In the genomic region with DNA sequence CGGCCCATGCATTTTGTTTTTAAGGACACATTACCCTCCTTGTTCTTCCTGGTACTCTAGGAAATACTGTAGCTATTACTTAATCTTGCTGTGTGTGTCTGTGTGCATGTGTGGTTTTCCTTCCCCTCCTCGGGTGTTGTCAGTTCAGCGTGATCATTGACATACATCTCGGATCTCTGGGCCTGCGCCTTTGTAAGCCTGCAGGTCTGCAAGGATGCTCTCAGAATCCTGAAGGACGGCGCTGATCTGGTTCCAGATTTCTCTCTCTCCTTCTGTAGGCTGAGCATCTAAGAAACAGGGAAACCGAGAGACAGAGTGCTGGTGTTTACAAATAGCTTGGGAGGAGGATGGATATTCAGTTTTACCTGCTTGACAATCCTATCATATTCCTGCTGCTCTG, we compare ENCODE assay signal across 31 cellular contexts.
"Had no signal": no experiment of that assay in that cellular context is flagged by ENCODE, and none has a peak within 500 bp of the region (broad histone marks: within the 10 kb centered on the region; RNA-seq: fewer than 3 reads in every experiment).

No MANE protein-coding gene starts in this region.

- ATAC-seq: activated naive CD4-positive, alpha-beta T cell treated with anti-CD3 and anti-CD28 coated beads, Interleukin-2, amount 50 U/mL, for 72 hours; activated T-cell treated with anti-CD3 and anti-CD28 coated beads, Interleukin-2, amount 50 U/mL, for 4 hours; activated T-cell treated with anti-CD3 and anti-CD28 coated beads, Interleukin-2, amount 50 U/mL, for 72 hours; activated T-helper 17 cell treated with anti-CD3 and anti-CD28 coated beads, Interleukin-2, amount 50 U/mL, for 72 hours; body of pancreas had no signal

- H3K36me3 Mint-ChIP-seq: activated naive CD4-positive, alpha-beta T cell treated with anti-CD3 and anti-CD28 coated beads, Interleukin-2, amount 10 ng/mL, durations not matched to agents 7 days and 5 days; activated naive CD4-positive, alpha-beta T cell treated with anti-CD3 and anti-CD28 coated beads, Interleukin-2, amount 50 U/mL, for 24 hours; activated naive CD4-positive, alpha-beta T cell treated with anti-CD3 and anti-CD28 coated beads, Interleukin-2, amount 50 U/mL, for 72 hours; activated naive CD8-positive, alpha-beta T cell; activated naive CD8-positive, alpha-beta T cell treated with anti-CD3 and anti-CD28 coated beads for 36 hours had no signal

- H3K9me3 Mint-ChIP-seq: activated naive CD4-positive, alpha-beta T cell treated with anti-CD3 and anti-CD28 coated beads for 36 hours; activated naive CD4-positive, alpha-beta T cell treated with anti-CD3 and anti-CD28 coated beads, Interleukin-2, amount 10 ng/mL, durations not matched to agents 7 days and 5 days; activated naive CD4-positive, alpha-beta T cell treated with anti-CD3 and anti-CD28 coated beads, Interleukin-2, amount 50 U/mL, for 24 hours; activated naive CD4-positive, alpha-beta T cell treated with anti-CD3 and anti-CD28 coated beads, Interleukin-2, amount 50 U/mL, for 72 hours; activated naive CD8-positive, alpha-beta T cell treated with anti-CD3 and anti-CD28 coated beads for 36 hours; activated T-cell treated with anti-CD3 and anti-CD28 coated beads, Interleukin-2, amount 50 U/mL, for 24 hours; activated T-cell treated with anti-CD3 and anti-CD28 coated beads, Interleukin-2, amount 50 U/mL, for 4 hours; activated T-cell treated with anti-CD3 and anti-CD28 coated beads, Interleukin-2, amount 50 U/mL, for 72 hours; activated T-helper 1 cell treated with anti-CD3 and anti-CD28 coated beads, Interleukin-12 subunit alpha, Interleukin-12 subunit beta, Interleukin-2, Interleukin-4 antibody, amounts not matched to agents 30 ng/mL and 10 ng/mL and 1 ng/mL, durations not matched to agents 14 hours and 24 hours and 36 hours; activated T-helper 17 cell treated with anti-CD3 and anti-CD28 coated beads, Interleukin-2, amount 50 U/mL, for 72 hours; activated T-helper 2 cell treated with anti-CD3 and anti-CD28 coated beads, Interferon-gamma antibody, Interleukin-2, Interleukin-4, amounts not matched to agents 10 μg/mL and 5 μg/mL and 100 μg/mL, durations not matched to agents 14 hours and 24 hours and 36 hours; brain; central memory CD8-positive, alpha-beta T cell had no signal

- DNase-seq: activated effector memory CD4-positive, alpha-beta T cell treated with anti-CD3 and anti-CD28 coated beads, Interleukin-2, amount 50 U/mL, for 16 hours; activated effector memory CD4-positive, alpha-beta T cell treated with Interleukin-2 at 50 U/mL for 16 hours; activated gamma-delta T cell; activated gamma-delta T cell treated with Interleukin-2 at 50 U/mL for 16 hours; activated naive CD4-positive, alpha-beta T cell; activated naive CD4-positive, alpha-beta T cell treated with anti-CD3 and anti-CD28 coated beads for 36 hours; activated naive CD4-positive, alpha-beta T cell treated with anti-CD3 and anti-CD28 coated beads, Interleukin-2, amount 10 ng/mL, durations not matched to agents 7 days and 5 days; activated naive CD4-positive, alpha-beta T cell treated with anti-CD3 and anti-CD28 coated beads, Interleukin-2, amount 50 U/mL, for 16 hours; activated naive CD4-positive, alpha-beta T cell treated with Interleukin-2 at 50 U/mL for 16 hours; activated naive CD8-positive, alpha-beta T cell treated with anti-CD3 and anti-CD28 coated beads for 36 hours; activated T-cell treated with anti-CD3 and anti-CD28 coated beads, Interleukin-2, amount 50 U/mL, for 1 hour; activated T-cell treated with anti-CD3 and anti-CD28 coated beads, Interleukin-2, amount 50 U/mL, for 24 hours; activated T-cell treated with anti-CD3 and anti-CD28 coated beads, Interleukin-2, amount 50 U/mL, for 4 hours; activated T-cell treated with anti-CD3 and anti-CD28 coated beads, Interleukin-2, amount 50 U/mL, for 48 hours; activated T-cell treated with anti-CD3 and anti-CD28 coated beads, Interleukin-2, amount 50 U/mL, for 72 hours; adrenal gland; amniotic stem cell; aorta; body of pancreas; brain microvascular endothelial cell; caudate nucleus; central memory CD4-positive, alpha-beta T cell; cerebellar nuclear complex had no signal

- H3K4me1 Mint-ChIP-seq: activated naive CD4-positive, alpha-beta T cell treated with anti-CD3 and anti-CD28 coated beads, Interleukin-2, amount 10 ng/mL, durations not matched to agents 7 days and 5 days; activated naive CD4-positive, alpha-beta T cell treated with anti-CD3 and anti-CD28 coated beads, Interleukin-2, amount 50 U/mL, for 24 hours; activated naive CD8-positive, alpha-beta T cell treated with anti-CD3 and anti-CD28 coated beads for 36 hours; activated T-helper 17 cell treated with anti-CD3 and anti-CD28 coated beads, Interleukin-2, amount 50 U/mL, for 72 hours; brain; central memory CD8-positive, alpha-beta T cell had no signal

- H3K27ac Mint-ChIP-seq: activated naive CD4-positive, alpha-beta T cell treated with anti-CD3 and anti-CD28 coated beads for 36 hours; activated naive CD4-positive, alpha-beta T cell treated with anti-CD3 and anti-CD28 coated beads, Interleukin-2, amount 10 ng/mL, durations not matched to agents 7 days and 5 days; activated naive CD4-positive, alpha-beta T cell treated with anti-CD3 and anti-CD28 coated beads, Interleukin-2, amount 50 U/mL, for 24 hours; activated naive CD4-positive, alpha-beta T cell treated with anti-CD3 and anti-CD28 coated beads, Interleukin-2, amount 50 U/mL, for 72 hours; activated naive CD8-positive, alpha-beta T cell; activated naive CD8-positive, alpha-beta T cell treated with anti-CD3 and anti-CD28 coated beads for 36 hours; activated T-cell treated with anti-CD3 and anti-CD28 coated beads, Interleukin-2, amount 50 U/mL, for 24 hours; activated T-cell treated with anti-CD3 and anti-CD28 coated beads, Interleukin-2, amount 50 U/mL, for 72 hours; activated T-helper 1 cell treated with anti-CD3 and anti-CD28 coated beads, Interleukin-12 subunit alpha, Interleukin-12 subunit beta, Interleukin-2, Interleukin-4 antibody, amounts not matched to agents 30 ng/mL and 10 ng/mL and 1 ng/mL, durations not matched to agents 14 hours and 24 hours and 36 hours; activated T-helper 17 cell treated with anti-CD3 and anti-CD28 coated beads, Interleukin-2, amount 50 U/mL, for 72 hours; activated T-helper 2 cell treated with anti-CD3 and anti-CD28 coated beads, Interferon-gamma antibody, Interleukin-2, Interleukin-4, amounts not matched to agents 10 μg/mL and 5 μg/mL and 100 μg/mL, durations not matched to agents 14 hours and 24 hours and 36 hours; brain had no signal

- H3K4me3 Mint-ChIP-seq: activated naive CD4-positive, alpha-beta T cell treated with anti-CD3 and anti-CD28 coated beads for 36 hours; activated naive CD4-positive, alpha-beta T cell treated with anti-CD3 and anti-CD28 coated beads, Interleukin-2, amount 10 ng/mL, durations not matched to agents 7 days and 5 days; activated naive CD4-positive, alpha-beta T cell treated with anti-CD3 and anti-CD28 coated beads, Interleukin-2, amount 50 U/mL, for 24 hours; activated naive CD8-positive, alpha-beta T cell; activated naive CD8-positive, alpha-beta T cell treated with anti-CD3 and anti-CD28 coated beads for 36 hours; activated T-cell treated with anti-CD3 and anti-CD28 coated beads, Interleukin-2, amount 50 U/mL, for 24 hours; activated T-cell treated with anti-CD3 and anti-CD28 coated beads, Interleukin-2, amount 50 U/mL, for 4 hours; activated T-cell treated with anti-CD3 and anti-CD28 coated beads, Interleukin-2, amount 50 U/mL, for 72 hours; activated T-helper 1 cell treated with anti-CD3 and anti-CD28 coated beads, Interleukin-12 subunit alpha, Interleukin-12 subunit beta, Interleukin-2, Interleukin-4 antibody, amounts not matched to agents 30 ng/mL and 10 ng/mL and 1 ng/mL, durations not matched to agents 14 hours and 24 hours and 36 hours; activated T-helper 17 cell treated with anti-CD3 and anti-CD28 coated beads, Interleukin-2, amount 50 U/mL, for 72 hours; brain; central memory CD8-positive, alpha-beta T cell had no signal

- H3K27me3 Mint-ChIP-seq: activated naive CD4-positive, alpha-beta T cell treated with anti-CD3 and anti-CD28 coated beads, Interleukin-2, amount 10 ng/mL, durations not matched to agents 7 days and 5 days; brain; central memory CD8-positive, alpha-beta T cell had no signal
